20 cellular contexts compared by ENCODE assay signal in the genomic region with DNA sequence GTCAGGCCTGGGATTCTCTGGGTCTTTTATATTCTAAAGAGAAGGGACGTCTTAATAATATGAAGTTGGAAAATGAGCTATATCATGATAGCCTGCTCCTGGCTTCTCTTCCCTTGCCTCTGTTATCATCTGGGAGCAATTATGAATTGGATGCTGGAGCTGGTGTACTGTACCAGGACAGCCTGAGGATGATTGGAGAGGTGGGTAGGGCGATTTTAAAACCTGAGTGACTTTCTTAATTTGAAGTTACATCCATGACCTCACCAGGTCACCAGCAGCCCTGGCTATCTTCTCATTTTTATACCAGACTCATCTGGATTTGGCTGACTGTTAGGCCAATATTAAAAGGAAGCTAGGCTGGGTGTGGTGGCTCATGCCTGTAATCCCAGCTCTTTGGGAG.
DNase-seq lines count a peak whose midpoint lies in the region; ATAC-seq and TF ChIP-seq lines count a peak whose summit lies in the region.
"Had no signal": no experiment of that assay in that cellular context is flagged by ENCODE, and none has a peak within 500 bp of the region (broad histone marks: within the 10 kb centered on the region; RNA-seq: fewer than 3 reads in every experiment).

No MANE protein-coding gene starts in this region.

- no peaks in the 10 kb centered on the region for H3K36me3 Mint-ChIP-seq in activated CD8-positive, alpha-beta T cell treated with anti-CD3 and anti-CD28 coated beads, Interleukin-2, amount 10 ng/mL, durations not matched to agents 7 days and 5 days (ENCODE audit: low read depth)
- no peaks in the 10 kb centered on the region for H3K36me3 Mint-ChIP-seq in activated CD8-positive, alpha-beta T cell treated with anti-CD3 and anti-CD28 coated beads for 36 hours (ENCODE audit: low read depth)

- H3K4me1 Mint-ChIP-seq in activated CD8-positive, alpha-beta T cell treated with anti-CD3 and anti-CD28 coated beads, Interleukin-2, amount 10 ng/mL, durations not matched to agents 7 days and 5 days (ENCODE audit: low read depth) = peaks cover 4% of the 10 kb centered on the region
- peaks cover 8% of the 10 kb centered on the region for H3K4me1 Mint-ChIP-seq in activated CD8-positive, alpha-beta T cell treated with anti-CD3 and anti-CD28 coated beads for 36 hours (ENCODE audit: low read depth)

- no peak overlapping the region for H3K27ac ChIP-seq in psoas muscle
- H3K27ac ChIP-seq: esophagus muscularis mucosa, ovary, thyroid gland had no signal

- WGBS in psoas muscle, 3 donors = 86 to 92% (median 88%) methylated on average over 2 of the region's 2 CpGs

- intact Hi-C loops in activated CD8-positive, alpha-beta T cell treated with anti-CD3 and anti-CD28 coated beads for 36 hours (cut with micrococcal nuclease) = no loop called here
- intact Hi-C loops in psoas muscle (cut with DNase I) = no loop called here

- DNase-seq in activated CD8-positive, alpha-beta T cell treated with anti-CD3 and anti-CD28 coated beads, Interleukin-2, amount 10 ng/mL, durations not matched to agents 7 days and 5 days = peak; percentile 1
- no peak for DNase-seq in activated CD8-positive, alpha-beta T cell treated with anti-CD3 and anti-CD28 coated beads for 36 hours
- DNase-seq in RPMI7951 (ENCODE audit: low read depth) (peak; percentile 97), fibroblast of mammary gland (ENCODE audit: low read depth) (peak; percentile 85), psoas muscle (no peak)
- no peak for DNase-seq in stimulated activated naive CD4-positive, alpha-beta T cell treated with Interleukin-2 at 50 U/mL for 16 hours (lab: John Stamatoyannopoulos, UW)
- no peak for DNase-seq in stimulated activated CD8-positive, alpha-beta memory T cell treated with anti-CD3 and anti-CD28 coated beads, Interleukin-4, amount 100 ng/mL, for 48 hours
- DNase-seq: 8988T, DMS53, NCI-H1105, NCI-H2171, NCI-H82, ovary, Right ventricle myocardium superior, thyroid gland had no signal

- H3K36me3 ChIP-seq in psoas muscle (ENCODE audit: insufficient read depth in 1 of 2, low read depth in 1 of 2) = no peaks in the 10 kb centered on the region
- H3K36me3 ChIP-seq: esophagus muscularis mucosa, ovary, thyroid gland had no signal

- H3K4me3 Mint-ChIP-seq in activated CD8-positive, alpha-beta T cell treated with anti-CD3 and anti-CD28 coated beads, Interleukin-2, amount 10 ng/mL, durations not matched to agents 7 days and 5 days = no peak overlapping the region
- H3K4me3 Mint-ChIP-seq in activated CD8-positive, alpha-beta T cell treated with anti-CD3 and anti-CD28 coated beads for 36 hours = no peak overlapping the region
- H3K4me3 Mint-ChIP-seq: activated naive CD8-positive, alpha-beta T cell; IgD-negative memory B cell had no signal

- no peaks in the 10 kb centered on the region for H3K9me3 Mint-ChIP-seq in activated CD8-positive, alpha-beta T cell treated with anti-CD3 and anti-CD28 coated beads, Interleukin-2, amount 10 ng/mL, durations not matched to agents 7 days and 5 days (ENCODE audit: insufficient read depth)
- H3K9me3 Mint-ChIP-seq in activated CD8-positive, alpha-beta T cell treated with anti-CD3 and anti-CD28 coated beads for 36 hours = no peaks in the 10 kb centered on the region
- H3K9me3 Mint-ChIP-seq: IgD-negative memory B cell had no signal

- H3K27me3 ChIP-seq in psoas muscle (ENCODE audit: insufficient read depth in 3 of 3, low read length in 2 of 3) = no peaks in the 10 kb centered on the region
- H3K27me3 ChIP-seq: esophagus muscularis mucosa, hepatocyte, ovary, thyroid gland had no signal

- no peak overlapping the region for H3K27ac Mint-ChIP-seq in activated CD8-positive, alpha-beta T cell treated with anti-CD3 and anti-CD28 coated beads, Interleukin-2, amount 10 ng/mL, durations not matched to agents 7 days and 5 days
- no peak overlapping the region for H3K27ac Mint-ChIP-seq in activated CD8-positive, alpha-beta T cell treated with anti-CD3 and anti-CD28 coated beads for 36 hours
- H3K27ac Mint-ChIP-seq: activated naive CD8-positive, alpha-beta T cell; IgD-negative memory B cell had no signal

- no peaks in the 10 kb centered on the region for H3K9me3 ChIP-seq in psoas muscle
- H3K9me3 ChIP-seq: esophagus muscularis mucosa, ovary, thyroid gland had no signal

- CTCF ChIA-PET in activated CD8-positive, alpha-beta T cell treated with anti-CD3 and anti-CD28 coated beads, Interleukin-2, amount 10 ng/mL, durations not matched to agents 7 days and 5 days (lab: Charles Lee) = no interaction called here
- CTCF ChIA-PET in activated CD8-positive, alpha-beta T cell treated with anti-CD3 and anti-CD28 coated beads for 36 hours (lab: Charles Lee) = interaction anchor here (1.4 to 2.1 kb wide), 2 partner anchors 16 to 20 kb away, joined by 4 to 6 read pairs; no protein-coding TSS in a partner anchor

- H3K4me3 ChIP-seq in fibroblast of mammary gland (ENCODE audit: control insufficient read depth, low read depth, low read length) (no peak overlapping the region), psoas muscle (no peak overlapping the region)
- H3K4me3 ChIP-seq: esophagus muscularis mucosa, hepatocyte, ovary, thyroid gland had no signal

- POLR2A ChIA-PET in activated CD8-positive, alpha-beta T cell treated with anti-CD3 and anti-CD28 coated beads, Interleukin-2, amount 10 ng/mL, durations not matched to agents 7 days and 5 days (lab: Charles Lee) = no interaction called here
- POLR2A ChIA-PET in activated CD8-positive, alpha-beta T cell treated with anti-CD3 and anti-CD28 coated beads for 36 hours (lab: Charles Lee) = interaction anchor here (1.3 to 1.5 kb wide), 2 partner anchors 10 to 20 kb away, joined by 3 to 5 read pairs; no protein-coding TSS in a partner anchor

- ATAC-seq in activated CD8-positive, alpha-beta T cell treated with anti-CD3 and anti-CD28 coated beads, Interleukin-2, amount 10 ng/mL, durations not matched to agents 7 days and 5 days = no peak
- ATAC-seq in activated CD8-positive, alpha-beta T cell treated with anti-CD3 and anti-CD28 coated beads for 36 hours = no peak
- no peak for ATAC-seq in psoas muscle
- no peak for ATAC-seq in HG02973 (IDR thresholded peaks at IDR 0.05; ENCODE audit: unreplicated experiment)

- H3K4me1 ChIP-seq in psoas muscle = no peaks in the 10 kb centered on the region
- H3K4me1 ChIP-seq: esophagus muscularis mucosa, thyroid gland had no signal

- H3K27me3 Mint-ChIP-seq in activated CD8-positive, alpha-beta T cell treated with anti-CD3 and anti-CD28 coated beads, Interleukin-2, amount 10 ng/mL, durations not matched to agents 7 days and 5 days (ENCODE audit: low read depth) = no peaks in the 10 kb centered on the region
- H3K27me3 Mint-ChIP-seq in activated CD8-positive, alpha-beta T cell treated with anti-CD3 and anti-CD28 coated beads for 36 hours = peaks cover 2% of the 10 kb centered on the region
- H3K27me3 Mint-ChIP-seq: activated naive CD8-positive, alpha-beta T cell had no signal

- TF ChIP-seq CTCF in activated CD8-positive, alpha-beta T cell treated with anti-CD3 and anti-CD28 coated beads for 36 hours (IDR thresholded peaks at IDR 0.05) = no peak
- TF ChIP-seq CTCF in fibroblast of mammary gland (conservative IDR thresholded peaks at IDR 0.05; ENCODE audit: control insufficient read depth, insufficient read depth, low read depth, low read length) = no peak
- no peak for TF ChIP-seq CTCF in psoas muscle (IDR thresholded peaks at IDR 0.05)

Comparison
In these comparisons a context has a peak if more than half of its experiments do, and no peak if none do; other contexts are left out.
1. DNase-seq: peak in activated CD8-positive, alpha-beta T cell treated with anti-CD3 and anti-CD28 coated beads, Interleukin-2, amount 10 ng/mL, durations not matched to agents 7 days and 5 days (single experiment), RPMI7951 (single experiment) and fibroblast of mammary gland (single experiment); none in activated CD8-positive, alpha-beta T cell treated with anti-CD3 and anti-CD28 coated beads for 36 hours (single experiment), stimulated activated naive CD4-positive, alpha-beta T cell treated with Interleukin-2 at 50 U/mL for 16 hours (single experiment), psoas muscle (0 of 2) and stimulated activated CD8-positive, alpha-beta memory T cell treated with anti-CD3 and anti-CD28 coated beads, Interleukin-4, amount 100 ng/mL, for 48 hours (single experiment).